In genomic region chr1:109191377-109191776, GRCh38 we compare ENCODE assay signal across 1 cellular context.
A peak's percentile ranks its signal among the peaks of the same experiment; 100 is the strongest.
TF ChIP-seq lines count a peak whose summit lies in the region.

No MANE protein-coding gene starts in this region.

TF ChIP-seq in K562, 482 proteins besides CTCF, POLR2A, EP300 and RAD21 (continued from another document and continues in another):
- TF ChIP-seq ADNP (tag; IDR thresholded peaks at IDR 0.05) (no peak), STAT5B (CRISPR knock-in tag; IDR thresholded peaks at IDR 0.05) (no peak), TSHZ1 (CRISPR knock-in tag; IDR thresholded peaks at IDR 0.05) (no peak), MTA1 (IDR thresholded peaks at IDR 0.05; ENCODE audit: borderline replicate concordance) (no peak), ZBTB7A (IDR thresholded peaks at IDR 0.05; ENCODE audit: borderline replicate concordance, control insufficient read depth, low read depth, low read length) (peak; percentile 54; the same call in 1 of the 2 replicates), ZBTB9 (CRISPR knock-in tag; IDR thresholded peaks at IDR 0.05) (no peak), ZBTB1 (CRISPR knock-in tag; IDR thresholded peaks at IDR 0.05; ENCODE audit: borderline replicate concordance, low read depth) (no peak), SETDB1 (IDR thresholded peaks at IDR 0.05; ENCODE audit: low read length) (no peak), ZNF785 (CRISPR knock-in tag; IDR thresholded peaks at IDR 0.05) (no peak), NR1H2 (CRISPR knock-in tag; IDR thresholded peaks at IDR 0.05) (no peak), CBFB (CRISPR knock-in tag; IDR thresholded peaks at IDR 0.05) (peak; percentile 41; the same call in 1 of the 2 replicates), ILF3 (IDR thresholded peaks at IDR 0.05; ENCODE audit: borderline replicate concordance) (no peak), MCM5 (IDR thresholded peaks at IDR 0.05; ENCODE audit: low read depth) (no peak), ZNF274 (IDR thresholded peaks at IDR 0.05; ENCODE audit: borderline replicate concordance, low read depth, low read length) (no peak), PYGO2 (tag; IDR thresholded peaks at IDR 0.05) (no peak), TEAD2 (tag; IDR thresholded peaks at IDR 0.05) (no peak), MXD1 (CRISPR knock-in tag; IDR thresholded peaks at IDR 0.05; ENCODE audit: borderline replicate concordance, poor library complexity, severe bottlenecking) (no peak), BHLHE40 (IDR thresholded peaks at IDR 0.05; ENCODE audit: low read length) (peak; percentile 77), TAF15 (IDR thresholded peaks at IDR 0.05; ENCODE audit: low read depth, low read length) (no peak), STAT5A (IDR thresholded peaks at IDR 0.05; ENCODE audit: borderline replicate concordance, low read length) (no peak; the same call in 1 of the 2 replicates), JUND (IDR thresholded peaks at IDR 0.05; ENCODE audit: borderline replicate concordance, low read depth, low read length) (0 out of 2 replicates have a peak, but pooled peaks have one; percentile 11), JUND (tag; IDR thresholded peaks at IDR 0.05; ENCODE audit: borderline replicate concordance, low read depth, low read length) (no peak; the same call in 2 of the 3 replicates), NR2F6 (CRISPR knock-in tag; IDR thresholded peaks at IDR 0.05) (no peak), POLR3A (IDR thresholded peaks at IDR 0.05; ENCODE audit: borderline replicate concordance, extremely low read depth, insufficient read depth, insufficient read length) (no peak), ZNF3 (CRISPR knock-in tag; IDR thresholded peaks at IDR 0.05) (no peak), L3MBTL2 (IDR thresholded peaks at IDR 0.05) (peak; percentile 75), HDGF (IDR thresholded peaks at IDR 0.05) (no peak), ZNF444 (CRISPR knock-in tag; IDR thresholded peaks at IDR 0.05) (no peak), ZNF318 (IDR thresholded peaks at IDR 0.05; ENCODE audit: borderline replicate concordance in 1 of 2, low read depth in 1 of 2) (no peak), LARP7 (IDR thresholded peaks at IDR 0.05) (no peak), ETV6 (IDR thresholded peaks at IDR 0.05; ENCODE audit: borderline replicate concordance in 1 of 2, low read depth in 2 of 2, low read length in 1 of 2) (no peak), ETV6 (CRISPR knock-in tag; IDR thresholded peaks at IDR 0.05; ENCODE audit: borderline replicate concordance) (no peak), ZNF23 (CRISPR knock-in tag; IDR thresholded peaks at IDR 0.05) (no peak), E2F8 (IDR thresholded peaks at IDR 0.05; ENCODE audit: low read depth, partially characterized antibody) (no peak), RERE (CRISPR knock-in tag; IDR thresholded peaks at IDR 0.05; ENCODE audit: borderline replicate concordance) (no peak), ZBTB34 (CRISPR knock-in tag; IDR thresholded peaks at IDR 0.05) (no peak), MEIS2 (IDR thresholded peaks at IDR 0.05; ENCODE audit: partially characterized antibody) (no peak), SAP30 (IDR thresholded peaks at IDR 0.05; ENCODE audit: borderline replicate concordance, insufficient read depth, low read depth, low read length, poor library complexity, severe bottlenecking) (no peak)
